Comparison of ENCODE assay signal across 1 cellular context in the genomic region with DNA sequence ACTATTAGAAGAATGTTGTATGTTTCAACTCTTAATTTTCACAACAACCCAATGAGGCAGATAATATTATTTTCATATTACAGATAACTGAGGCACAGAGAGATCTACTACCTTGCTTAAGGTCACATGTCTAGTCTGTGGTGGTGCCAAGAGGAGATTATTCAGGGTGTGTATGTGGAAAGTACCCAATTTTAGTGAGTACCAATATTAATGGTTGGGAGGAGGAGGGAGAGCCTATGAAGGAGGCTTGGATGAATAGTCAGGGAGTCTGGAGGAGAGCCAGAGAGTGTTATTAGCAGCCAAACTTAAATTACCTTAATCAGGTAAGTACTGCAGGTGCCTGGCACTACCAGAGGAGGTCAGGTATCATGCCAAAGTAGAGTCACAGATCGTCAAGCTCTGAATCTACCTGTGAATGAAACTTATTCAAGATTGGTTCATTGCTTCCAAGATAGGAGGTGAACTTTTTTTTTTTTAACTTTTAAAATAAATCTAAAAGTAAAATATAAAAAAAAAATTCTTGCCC.
TF ChIP-seq lines count a peak whose summit lies in the region.

No MANE protein-coding gene starts in this region.

TF ChIP-seq in GM23338, 12 proteins besides CTCF, POLR2A, EP300 and RAD21 (continued from another document):
- TF ChIP-seq, protein P1, sequence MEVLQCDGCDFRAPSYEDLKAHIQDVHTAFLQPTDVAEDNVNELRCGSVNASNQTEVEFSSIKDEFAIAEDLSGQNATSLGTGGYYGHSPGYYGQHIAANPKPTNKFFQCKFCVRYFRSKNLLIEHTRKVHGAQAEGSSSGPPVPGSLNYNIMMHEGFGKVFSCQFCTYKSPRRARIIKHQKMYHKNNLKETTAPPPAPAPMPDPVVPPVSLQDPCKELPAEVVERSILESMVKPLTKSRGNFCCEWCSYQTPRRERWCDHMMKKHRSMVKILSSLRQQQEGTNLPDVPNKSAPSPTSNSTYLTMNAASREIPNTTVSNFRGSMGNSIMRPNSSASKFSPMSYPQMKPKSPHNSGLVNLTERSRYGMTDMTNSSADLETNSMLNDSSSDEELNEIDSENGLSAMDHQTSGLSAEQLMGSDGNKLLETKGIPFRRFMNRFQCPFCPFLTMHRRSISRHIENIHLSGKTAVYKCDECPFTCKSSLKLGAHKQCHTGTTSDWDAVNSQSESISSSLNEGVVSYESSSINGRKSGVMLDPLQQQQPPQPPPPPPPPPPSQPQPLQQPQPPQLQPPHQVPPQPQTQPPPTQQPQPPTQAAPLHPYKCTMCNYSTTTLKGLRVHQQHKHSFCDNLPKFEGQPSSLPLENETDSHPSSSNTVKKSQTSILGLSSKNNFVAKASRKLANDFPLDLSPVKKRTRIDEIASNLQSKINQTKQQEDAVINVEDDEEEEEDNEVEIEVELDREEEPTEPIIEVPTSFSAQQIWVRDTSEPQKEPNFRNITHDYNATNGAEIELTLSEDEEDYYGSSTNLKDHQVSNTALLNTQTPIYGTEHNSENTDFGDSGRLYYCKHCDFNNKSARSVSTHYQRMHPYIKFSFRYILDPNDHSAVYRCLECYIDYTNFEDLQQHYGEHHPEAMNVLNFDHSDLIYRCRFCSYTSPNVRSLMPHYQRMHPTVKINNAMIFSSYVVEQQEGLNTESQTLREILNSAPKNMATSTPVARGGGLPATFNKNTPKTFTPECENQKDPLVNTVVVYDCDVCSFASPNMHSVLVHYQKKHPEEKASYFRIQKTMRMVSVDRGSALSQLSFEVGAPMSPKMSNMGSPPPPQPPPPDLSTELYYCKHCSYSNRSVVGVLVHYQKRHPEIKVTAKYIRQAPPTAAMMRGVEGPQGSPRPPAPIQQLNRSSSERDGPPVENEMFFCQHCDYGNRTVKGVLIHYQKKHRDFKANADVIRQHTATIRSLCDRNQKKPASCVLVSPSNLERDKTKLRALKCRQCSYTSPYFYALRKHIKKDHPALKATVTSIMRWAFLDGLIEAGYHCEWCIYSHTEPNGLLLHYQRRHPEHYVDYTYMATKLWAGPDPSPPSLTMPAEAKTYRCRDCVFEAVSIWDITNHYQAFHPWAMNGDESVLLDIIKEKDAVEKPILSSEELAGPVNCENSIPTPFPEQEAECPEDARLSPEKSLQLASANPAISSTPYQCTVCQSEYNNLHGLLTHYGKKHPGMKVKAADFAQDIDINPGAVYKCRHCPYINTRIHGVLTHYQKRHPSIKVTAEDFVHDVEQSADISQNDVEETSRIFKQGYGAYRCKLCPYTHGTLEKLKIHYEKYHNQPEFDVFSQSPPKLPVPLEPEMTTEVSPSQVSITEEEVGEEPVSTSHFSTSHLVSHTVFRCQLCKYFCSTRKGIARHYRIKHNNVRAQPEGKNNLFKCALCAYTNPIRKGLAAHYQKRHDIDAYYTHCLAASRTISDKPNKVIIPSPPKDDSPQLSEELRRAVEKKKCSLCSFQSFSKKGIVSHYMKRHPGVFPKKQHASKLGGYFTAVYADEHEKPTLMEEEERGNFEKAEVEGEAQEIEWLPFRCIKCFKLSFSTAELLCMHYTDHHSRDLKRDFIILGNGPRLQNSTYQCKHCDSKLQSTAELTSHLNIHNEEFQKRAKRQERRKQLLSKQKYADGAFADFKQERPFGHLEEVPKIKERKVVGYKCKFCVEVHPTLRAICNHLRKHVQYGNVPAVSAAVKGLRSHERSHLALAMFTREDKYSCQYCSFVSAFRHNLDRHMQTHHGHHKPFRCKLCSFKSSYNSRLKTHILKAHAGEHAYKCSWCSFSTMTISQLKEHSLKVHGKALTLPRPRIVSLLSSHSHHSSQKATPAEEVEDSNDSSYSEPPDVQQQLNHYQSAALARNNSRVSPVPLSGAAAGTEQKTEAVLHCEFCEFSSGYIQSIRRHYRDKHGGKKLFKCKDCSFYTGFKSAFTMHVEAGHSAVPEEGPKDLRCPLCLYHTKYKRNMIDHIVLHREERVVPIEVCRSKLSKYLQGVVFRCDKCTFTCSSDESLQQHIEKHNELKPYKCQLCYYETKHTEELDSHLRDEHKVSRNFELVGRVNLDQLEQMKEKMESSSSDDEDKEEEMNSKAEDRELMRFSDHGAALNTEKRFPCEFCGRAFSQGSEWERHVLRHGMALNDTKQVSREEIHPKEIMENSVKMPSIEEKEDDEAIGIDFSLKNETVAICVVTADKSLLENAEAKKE (CRISPR knock-in tag; IDR thresholded peaks at IDR 0.05): no peak
